Comparison of ENCODE assay signal across 25 cellular contexts in the genomic region with DNA sequence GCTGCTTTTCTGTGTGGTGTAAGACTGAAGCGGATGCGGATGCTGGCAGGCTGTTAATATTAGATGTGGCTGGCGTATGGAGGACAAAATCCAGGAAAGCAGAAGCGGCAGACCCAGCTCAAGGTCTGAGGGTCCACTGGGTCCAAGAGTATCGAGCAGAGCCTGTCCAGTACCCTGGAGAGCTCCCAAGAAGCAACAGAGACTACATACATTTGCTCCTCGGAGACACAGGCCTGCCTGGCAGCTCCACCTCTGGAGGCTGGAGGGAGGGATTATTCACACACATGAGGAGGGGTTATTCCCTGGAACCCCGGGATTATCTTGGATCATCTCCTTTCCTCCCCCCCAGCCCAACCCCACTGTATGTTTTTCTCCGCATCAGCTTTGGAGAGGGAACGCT. TPM values are rescaled to one million over a fixed set of nuclear protein-coding genes. Genes with fewer than 3 reads are reported as not detected.
DNase-seq lines count a peak whose midpoint lies in the region; ATAC-seq, FAIRE-seq and TF ChIP-seq lines count a peak whose summit lies in the region.
"Had no signal": no experiment of that assay in that cellular context is flagged by ENCODE, and none has a peak within 500 bp of the region (broad histone marks: within the 10 kb centered on the region; RNA-seq: fewer than 3 reads in every experiment).

No MANE protein-coding gene starts in this region.

- 36% methylated on average over 8 of the region's 9 CpGs for WGBS in GM12878 (ENCODE audit: insufficient coverage, insufficient replicate concordance, low lambda C conversion rate, missing lambda C conversion rate)

- peak overlapping the region; percentile 27 to 67 (median 51); a peak in 14 of 22 replicates for H3K4me2 ChIP-seq in BLaER1 treated with 17β-estradiol and CSF1 and Interleukin-3, amounts not matched to agents 10 nM and 100 nM
- no peak overlapping the region for H3K4me2 ChIP-seq in GM12878 (ENCODE audit: control insufficient read depth, insufficient read depth)

- no peak overlapping the region for H3K27ac ChIP-seq in BLaER1 treated with 17β-estradiol and CSF1 and Interleukin-3, amounts not matched to agents 10 nM and 100 nM
- no peak overlapping the region for H3K27ac ChIP-seq in HEK293 (ENCODE audit: extremely low read depth, low read depth, low read length)
- no peak overlapping the region for H3K27ac ChIP-seq in GM12878 (ENCODE audit: control insufficient read depth, insufficient read depth)
- H3K27ac ChIP-seq: body of pancreas, heart right ventricle, ovary, sigmoid colon, SJSA1 had no signal

- no peaks in the 10 kb centered on the region for H4K20me1 ChIP-seq in BLaER1 treated with 17β-estradiol and CSF1 and Interleukin-3, amounts not matched to agents 10 nM and 100 nM
- no peaks in the 10 kb centered on the region for H4K20me1 ChIP-seq in GM12878 (ENCODE audit: control insufficient read depth, insufficient read depth)

- intact Hi-C loops in GM12878 (cut with micrococcal nuclease; ENCODE audit: unreplicated experiment) = no loop called here
- intact Hi-C loops in posterior cingulate gyrus (cut with DNase I) = no loop called here

- H2AFZ ChIP-seq in GM12878 (ENCODE audit: control insufficient read depth, low read depth, low read length) = no peak overlapping the region

- in situ Hi-C loops in GM12878 (cut with MboI) = no loop called here

- H3K4me3 ChIP-seq in BLaER1 treated with 17β-estradiol and CSF1 and Interleukin-3, amounts not matched to agents 10 nM and 100 nM = no peak overlapping the region
- H3K4me3 ChIP-seq in HEK293 (ENCODE audit: low read depth, low read length) = no peak overlapping the region
- no peak overlapping the region for H3K4me3 ChIP-seq in GM12878
- H3K4me3 ChIP-seq: body of pancreas, heart right ventricle, mucosa of descending colon, ovary, sigmoid colon, SJSA1 had no signal

- no peak overlapping the region for H3K9ac ChIP-seq in BLaER1 treated with 17β-estradiol and CSF1 and Interleukin-3, amounts not matched to agents 10 nM and 100 nM
- no peak overlapping the region for H3K9ac ChIP-seq in GM12878 (ENCODE audit: control insufficient read depth, insufficient read depth, low read length)

- TF ChIP-seq RAD21 in GM12878 (IDR thresholded peaks at IDR 0.05; ENCODE audit: insufficient read depth, low read depth, low read length) = no peak

- H3K27me3 ChIP-seq in BLaER1 treated with 17β-estradiol and CSF1 and Interleukin-3, amounts not matched to agents 10 nM and 100 nM = no peaks in the 10 kb centered on the region
- H3K27me3 ChIP-seq in GM12878 (replicated peaks in 1 of 2; ENCODE audit: control insufficient read depth in 2 of 2, insufficient read depth in 2 of 2, low read length in 1 of 2) = peaks cover 0 to 2% of the 10 kb centered on the region in 2 experiments; a peak in 2 of 4 replicates
- H3K27me3 ChIP-seq: body of pancreas, ovary, sigmoid colon, SJSA1 had no signal

- BruUV-seq in GM12878 (replicated peaks; lab: Mats Ljungman, UMichigan) = no TSS peak

- RAD21 ChIA-PET in GM12878 (lab: Charles Lee; ENCODE audit: unreplicated experiment) = no interaction called here

- no peaks in the 10 kb centered on the region for H3K79me2 ChIP-seq in GM12878 (ENCODE audit: control insufficient read depth, insufficient read depth, low read length)

- SMC1A ChIA-PET in GM12878 (lab: Charles Lee; ENCODE audit: uncharacterized antibody, unreplicated experiment) = no interaction called here

- FAIRE-seq in GM12878 (lab: Jason Lieb, UNC) = no peak
- FAIRE-seq: GM12892 had no signal

- ATAC-seq in GM12878 = no peak
- no peak for ATAC-seq in activated CD4-positive, CD25-positive, alpha-beta regulatory T cell treated with anti-CD3 and anti-CD28 coated beads, Interleukin-2, amount 50 U/mL, for 24 hours
- ATAC-seq: body of pancreas, esophagus mucosa, heart right ventricle, mucosa of descending colon had no signal

- no peaks in the 10 kb centered on the region for H3K36me3 ChIP-seq in BLaER1 treated with 17β-estradiol and CSF1 and Interleukin-3, amounts not matched to agents 10 nM and 100 nM
- H3K36me3 ChIP-seq in HEK293 (ENCODE audit: control insufficient read depth in 2 of 2, insufficient read depth in 1 of 2, low read length in 2 of 2) (no peaks in the 10 kb centered on the region), GM12878 (ENCODE audit: control insufficient read depth in 2 of 2, insufficient read depth in 2 of 2, low read length in 1 of 2) (no peaks in the 10 kb centered on the region)
- H3K36me3 ChIP-seq: heart right ventricle, ovary, sigmoid colon, SJSA1 had no signal

- no peak for TF ChIP-seq CTCF in HEK293 (tag by site-specific recombination; IDR thresholded peaks at IDR 0.05)
- no peak for TF ChIP-seq CTCF in GM12878 (IDR thresholded peaks at IDR 0.05 in 2 of 3, conservative IDR thresholded peaks at IDR 0.05 in 1 of 3; ENCODE audit: control insufficient read depth in 2 of 3, extremely low read depth in 1 of 3, insufficient read depth in 1 of 3, low read depth in 3 of 3, low read length in 3 of 3)

- TF ChIP-seq POLR2A in GM12878 (IDR thresholded peaks at IDR 0.05; ENCODE audit: low read depth, low read length) = no peak

- POLR2A ChIA-PET in HEK293 (lab: Yijun Ruan, JAX) (no interaction called here), GM12878 (lab: Charles Lee) (no interaction called here)

- CTCF ChIA-PET in HEK293 (lab: Yijun Ruan, JAX) = interaction anchor here (1.1 kb wide), 1 partner anchor 10 kb away, joined by 3 read pairs; no protein-coding TSS in a partner anchor
- CTCF ChIA-PET in GM12878 (lab: Yijun Ruan, JAX) = interaction anchor here (0.9 to 1.0 kb wide), 2 partner anchors 10 to 129 kb away, joined by 3 read pairs; no protein-coding TSS in a partner anchor

- H3K9me3 ChIP-seq in BLaER1 treated with 17β-estradiol and CSF1 and Interleukin-3, amounts not matched to agents 10 nM and 100 nM (replicated peaks in 1 of 11) = no peaks in the 10 kb centered on the region
- H3K9me3 ChIP-seq in HEK293 (ENCODE audit: control insufficient read depth, insufficient read depth, low read depth, low read length) = no peaks in the 10 kb centered on the region
- H3K9me3 ChIP-seq in GM12878 (replicated peaks; ENCODE audit: control insufficient read depth, insufficient read depth, low read length) = no peaks in the 10 kb centered on the region
- H3K9me3 ChIP-seq: body of pancreas, heart right ventricle, mucosa of descending colon, ovary, sigmoid colon, SJSA1 had no signal

- DNase-seq in GM12878 (ENCODE audit: low read depth, low spot score) (no peak), islet precursor cell (peak; percentile 70), CD1c-positive myeloid dendritic cell (ENCODE audit: extremely low spot score) (no peak), posterior cingulate gyrus (no peak)
- DNase-seq in activated CD8-positive, alpha-beta memory T cell treated with anti-CD3 and anti-CD28 coated beads, Interleukin-2, amount 50 U/mL, for 4 hours = no peak
- DNase-seq: activated CD4-positive, alpha-beta T cell treated with anti-CD3 and anti-CD28 coated beads, Interleukin-2, amount 10 ng/mL, durations not matched to agents 7 days and 5 days; activated naive CD4-positive, alpha-beta T cell treated with anti-CD3 and anti-CD28 coated beads, Interleukin-2, amount 10 ng/mL, durations not matched to agents 7 days and 5 days; body of pancreas; COR-L47; GF-D8; heart right ventricle; MM.1S; mucosa of descending colon; NCI-H1930; NCI-H446 treated with DMSO at 0.1 percent for 48 hours; ovary; sigmoid colon; stimulated activated CD4-positive, alpha-beta T cell treated with anti-CD3 and anti-CD28 coated beads, Interleukin-2, amount 100 ng/mL, for 48 hours; T-helper 9 cell had no signal

- H3K4me1 ChIP-seq in BLaER1 treated with 17β-estradiol and CSF1 and Interleukin-3, amounts not matched to agents 10 nM and 100 nM = peaks cover 23 to 76% (median 55%) of the 10 kb centered on the region in 10 experiments
- H3K4me1 ChIP-seq in HEK293 (ENCODE audit: control insufficient read depth, insufficient read depth, low read length) (no peaks in the 10 kb centered on the region; the same call in 1 of the 2 replicates), GM12878 (ENCODE audit: control insufficient read depth, insufficient read depth, low read length) (no peaks in the 10 kb centered on the region)
- H3K4me1 ChIP-seq: body of pancreas, SJSA1 had no signal

- no peak for TF ChIP-seq EP300 in GM12878 (IDR thresholded peaks at IDR 0.05; ENCODE audit: borderline replicate concordance in 1 of 2, control insufficient read depth in 1 of 2, low read depth in 2 of 2, low read length in 2 of 2)

TF ChIP-seq in HEK293, 187 proteins besides CTCF, POLR2A, EP300 and RAD21 (continues in another document):
- TF ChIP-seq WT1 (tag by site-specific recombination; IDR thresholded peaks at IDR 0.05) = no peak

RNA-seq across cellular contexts. Expression of gene LOXL4, which starts 31.3 kb away (rescaled TPM):
- not detected in 2 replicates for total RNA-seq in GM12878 (2013; cell fraction: nucleolus; rRNA removed)
- total RNA-seq in GM12878 (2014; rRNA removed) (0.05 TPM in 1 of 2 replicates, not detected in the other), GM12878 (2014; rRNA removed; fragmentation: Illumina TruSeq; extraction: Trizol) (0.04 and 0.05 TPM in 2 replicates), GM12878 (2021) (not detected in 2 replicates)
- polyA plus RNA-seq in GM12878 (2011; ENCODE audit: low read depth) = 0.08 TPM
- polyA plus RNA-seq in GM12878 (2011; rRNA removed) (not detected in 2 replicates), GM12878 (2014; fragmentation: Illumina TruSeq; extraction: Trizol) (0.08 and 0.10 TPM in 2 replicates), GM12878 (2014; fragmentation: Nextera tagmentation; extraction: Ambion mirVana) (under 1 TPM; 0.02 to 0.08 TPM), GM12878 (2014; rRNA removed) (0.03 and 0.05 TPM in 2 replicates), GM12878 (2016; fragmentation: Nextera tagmentation; extraction: Ambion mirVana) (under 1 TPM; 0.09 to 0.12 TPM)
- not detected in 2 replicates for polyA plus RNA-seq in GM12878 (2011; cell fraction: cytosol; rRNA removed)
- polyA plus RNA-seq in GM12878 (2011; cell fraction: nucleus; rRNA removed) = 0.03 TPM in 1 of 2 replicates, not detected in the other
- 0.09 and 0.20 TPM in 2 replicates for polyA plus RNA-seq in GM12878 (2012)
- not detected in 2 replicates for polyA minus RNA-seq in GM12878 (2011; rRNA and poly(A)+ RNA removed)
- polyA minus RNA-seq in GM12878 (2011; cell fraction: cytosol; rRNA and poly(A)+ RNA removed) = not detected in 2 replicates
- polyA minus RNA-seq in GM12878 (2011; cell fraction: nucleus; rRNA and poly(A)+ RNA removed) = not detected in 2 replicates
- total RNA-seq: activated CD4-positive, alpha-beta T cell treated with anti-CD3 and anti-CD28 coated beads, Interleukin-2, amount 10 ng/mL, durations not matched to agents 7 days and 5 days had no signal
